Comparison of ENCODE assay signal across 17 cellular contexts in genomic region chr13:30103161-30103858, GRCh38.
"Had no signal": no experiment of that assay in that cellular context is flagged by ENCODE, and none has a peak within 500 bp of the region (broad histone marks: within the 10 kb centered on the region; RNA-seq: fewer than 3 reads in every experiment).

No MANE protein-coding gene starts in this region.

- H3K4me3 ChIP-seq: adrenal gland, cardiac muscle cell, right atrium auricular region, transverse colon had no signal

- H3K27ac ChIP-seq: adrenal gland, cardiac muscle cell, right atrium auricular region, transverse colon, VCaP had no signal

- H3K9me3 ChIP-seq: adrenal gland, right atrium auricular region, transverse colon had no signal

- H3K27me3 ChIP-seq: adrenal gland, cardiac muscle cell, right atrium auricular region, transverse colon had no signal

- FAIRE-seq: frontal cortex had no signal

- H3K36me3 ChIP-seq: adrenal gland, cardiac muscle cell, right atrium auricular region, transverse colon had no signal

- DNase-seq: activated CD4-positive, alpha-beta T cell treated with anti-CD3 and anti-CD28 coated beads for 1 hour; activated CD4-positive, alpha-beta T cell treated with anti-CD3 and anti-CD28 coated beads, Interleukin-2, amount 50 U/mL, for 48 hours; activated naive CD4-positive, alpha-beta T cell treated with anti-CD3 and anti-CD28 coated beads for 36 hours; activated T-cell treated with anti-CD3 and anti-CD28 coated beads, Interleukin-2, amount 50 U/mL, for 1 hour; adrenal gland; head of caudate nucleus; kidney glomerular epithelial cell; nephron progenitor cell; stimulated activated CD4-positive, alpha-beta T cell treated with anti-CD3 and anti-CD28 coated beads, Interleukin-2, amount 100 ng/mL, for 48 hours; stimulated activated naive CD4-positive, alpha-beta T cell treated with Interleukin-2 at 50 U/mL for 16 hours; substantia nigra; T-helper 9 cell; transverse colon had no signal

- H3K4me1 ChIP-seq: adrenal gland, right atrium auricular region had no signal
